In the genomic region with DNA sequence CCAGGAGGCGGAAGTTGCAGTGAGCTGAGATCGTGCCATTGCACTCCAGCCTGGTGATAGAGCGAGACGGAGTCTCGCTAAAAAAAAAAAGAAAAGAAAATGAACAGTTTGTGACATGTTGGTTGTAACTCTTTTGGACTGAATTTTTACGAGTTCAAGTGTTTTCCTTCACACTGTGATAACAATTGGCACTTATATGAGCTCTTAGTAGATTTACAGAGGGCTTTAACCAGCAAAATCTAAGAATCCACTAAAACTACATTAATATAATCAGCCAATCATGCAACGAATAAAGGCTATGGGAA, we compare ENCODE assay signal across 1 cellular context.
TF ChIP-seq lines count a peak whose summit lies in the region.

No MANE protein-coding gene starts in this region.

TF ChIP-seq in HEK293, 187 proteins besides CTCF, POLR2A, EP300 and RAD21 (continued from another document):
- TF ChIP-seq, protein P1, sequence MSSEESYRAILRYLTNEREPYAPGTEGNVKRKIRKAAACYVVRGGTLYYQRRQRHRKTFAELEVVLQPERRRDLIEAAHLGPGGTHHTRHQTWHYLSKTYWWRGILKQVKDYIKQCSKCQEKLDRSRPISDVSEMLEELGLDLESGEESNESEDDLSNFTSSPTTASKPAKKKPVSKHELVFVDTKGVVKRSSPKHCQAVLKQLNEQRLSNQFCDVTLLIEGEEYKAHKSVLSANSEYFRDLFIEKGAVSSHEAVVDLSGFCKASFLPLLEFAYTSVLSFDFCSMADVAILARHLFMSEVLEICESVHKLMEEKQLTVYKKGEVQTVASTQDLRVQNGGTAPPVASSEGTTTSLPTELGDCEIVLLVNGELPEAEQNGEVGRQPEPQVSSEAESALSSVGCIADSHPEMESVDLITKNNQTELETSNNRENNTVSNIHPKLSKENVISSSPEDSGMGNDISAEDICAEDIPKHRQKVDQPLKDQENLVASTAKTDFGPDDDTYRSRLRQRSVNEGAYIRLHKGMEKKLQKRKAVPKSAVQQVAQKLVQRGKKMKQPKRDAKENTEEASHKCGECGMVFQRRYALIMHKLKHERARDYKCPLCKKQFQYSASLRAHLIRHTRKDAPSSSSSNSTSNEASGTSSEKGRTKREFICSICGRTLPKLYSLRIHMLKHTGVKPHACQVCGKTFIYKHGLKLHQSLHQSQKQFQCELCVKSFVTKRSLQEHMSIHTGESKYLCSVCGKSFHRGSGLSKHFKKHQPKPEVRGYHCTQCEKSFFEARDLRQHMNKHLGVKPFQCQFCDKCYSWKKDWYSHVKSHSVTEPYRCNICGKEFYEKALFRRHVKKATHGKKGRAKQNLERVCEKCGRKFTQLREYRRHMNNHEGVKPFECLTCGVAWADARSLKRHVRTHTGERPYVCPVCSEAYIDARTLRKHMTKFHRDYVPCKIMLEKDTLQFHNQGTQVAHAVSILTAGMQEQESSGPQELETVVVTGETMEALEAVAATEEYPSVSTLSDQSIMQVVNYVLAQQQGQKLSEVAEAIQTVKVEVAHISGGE (tag by site-specific recombination; conservative IDR thresholded peaks at IDR 0.05; ENCODE audit: low read depth), result no peak
- no peak for TF ChIP-seq ZNF623 (tag by site-specific recombination; IDR thresholded peaks at IDR 0.05)
- TF ChIP-seq, protein P2, sequence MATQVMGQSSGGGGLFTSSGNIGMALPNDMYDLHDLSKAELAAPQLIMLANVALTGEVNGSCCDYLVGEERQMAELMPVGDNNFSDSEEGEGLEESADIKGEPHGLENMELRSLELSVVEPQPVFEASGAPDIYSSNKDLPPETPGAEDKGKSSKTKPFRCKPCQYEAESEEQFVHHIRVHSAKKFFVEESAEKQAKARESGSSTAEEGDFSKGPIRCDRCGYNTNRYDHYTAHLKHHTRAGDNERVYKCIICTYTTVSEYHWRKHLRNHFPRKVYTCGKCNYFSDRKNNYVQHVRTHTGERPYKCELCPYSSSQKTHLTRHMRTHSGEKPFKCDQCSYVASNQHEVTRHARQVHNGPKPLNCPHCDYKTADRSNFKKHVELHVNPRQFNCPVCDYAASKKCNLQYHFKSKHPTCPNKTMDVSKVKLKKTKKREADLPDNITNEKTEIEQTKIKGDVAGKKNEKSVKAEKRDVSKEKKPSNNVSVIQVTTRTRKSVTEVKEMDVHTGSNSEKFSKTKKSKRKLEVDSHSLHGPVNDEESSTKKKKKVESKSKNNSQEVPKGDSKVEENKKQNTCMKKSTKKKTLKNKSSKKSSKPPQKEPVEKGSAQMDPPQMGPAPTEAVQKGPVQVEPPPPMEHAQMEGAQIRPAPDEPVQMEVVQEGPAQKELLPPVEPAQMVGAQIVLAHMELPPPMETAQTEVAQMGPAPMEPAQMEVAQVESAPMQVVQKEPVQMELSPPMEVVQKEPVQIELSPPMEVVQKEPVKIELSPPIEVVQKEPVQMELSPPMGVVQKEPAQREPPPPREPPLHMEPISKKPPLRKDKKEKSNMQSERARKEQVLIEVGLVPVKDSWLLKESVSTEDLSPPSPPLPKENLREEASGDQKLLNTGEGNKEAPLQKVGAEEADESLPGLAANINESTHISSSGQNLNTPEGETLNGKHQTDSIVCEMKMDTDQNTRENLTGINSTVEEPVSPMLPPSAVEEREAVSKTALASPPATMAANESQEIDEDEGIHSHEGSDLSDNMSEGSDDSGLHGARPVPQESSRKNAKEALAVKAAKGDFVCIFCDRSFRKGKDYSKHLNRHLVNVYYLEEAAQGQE (tag by site-specific recombination; IDR thresholded peaks at IDR 0.05), result no peak
- peak; percentile 48; the same call in 1 of the 2 replicates for TF ChIP-seq FEZF1 (tag by site-specific recombination; IDR thresholded peaks at IDR 0.05)
- TF ChIP-seq ZNF354C (tag by site-specific recombination; IDR thresholded peaks at IDR 0.05; ENCODE audit: borderline replicate concordance, low read depth), result no peak
- TF ChIP-seq ZBTB44 (tag by site-specific recombination; IDR thresholded peaks at IDR 0.05), result no peak
- peak; percentile 78 for TF ChIP-seq PRDM6 (tag by site-specific recombination; IDR thresholded peaks at IDR 0.05)
- no peak for TF ChIP-seq MZF1 (tag by site-specific recombination; IDR thresholded peaks at IDR 0.05; ENCODE audit: borderline replicate concordance)
- TF ChIP-seq SCRT2 (tag by site-specific recombination; IDR thresholded peaks at IDR 0.05), result no peak
TF ChIP-seq in HEK293: peak in this region for 3.
